1 cellular context compared by ENCODE assay signal in genomic region chr7:69803699-69804516, GRCh38.
TF ChIP-seq lines count a peak whose summit lies in the region.

No MANE protein-coding gene starts in this region.

TF ChIP-seq in SK-N-SH, 30 proteins besides CTCF, POLR2A, EP300 and RAD21 (continued from another document):
- TF ChIP-seq YY1 (IDR thresholded peaks at IDR 0.05; ENCODE audit: low read depth) (no peak), SIN3A (IDR thresholded peaks at IDR 0.05; ENCODE audit: borderline replicate concordance, low read depth, low read length) (no peak), USF2 (IDR thresholded peaks at IDR 0.05; ENCODE audit: borderline replicate concordance, low read depth, low read length) (no peak), TAF1 (IDR thresholded peaks at IDR 0.05; ENCODE audit: borderline replicate concordance, low read depth, low read length) (no peak)
TF ChIP-seq in SK-N-SH: peak in this region for 0.
